ENCODE assay signal across 29 cellular contexts in genomic region chr2:13390676-13391075, GRCh38.
"Had no signal": no experiment of that assay in that cellular context is flagged by ENCODE, and none has a peak within 500 bp of the region (broad histone marks: within the 10 kb centered on the region; RNA-seq: fewer than 3 reads in every experiment).

No MANE protein-coding gene starts in this region.

- DNase-seq: activated B cell treated with CpG ODN at 0.5 μM for 24 hours; activated CD4-positive, alpha-beta memory T cell treated with anti-CD3 and anti-CD28 coated beads for 36 hours; activated CD4-positive, alpha-beta T cell treated with anti-CD3 and anti-CD28 coated beads for 4 hours; activated CD4-positive, alpha-beta T cell treated with anti-CD3 and anti-CD28 coated beads, Interleukin-2, amount 10 ng/mL, durations not matched to agents 24 days and 14 days; activated CD4-positive, alpha-beta T cell treated with anti-CD3 and anti-CD28 coated beads, Interleukin-2, amount 50 U/mL, for 1 hour; activated CD4-positive, alpha-beta T cell treated with anti-CD3 and anti-CD28 coated beads, Interleukin-2, amount 50 U/mL, for 4 hours; activated CD4-positive, CD25-positive, alpha-beta regulatory T cell treated with anti-CD3 and anti-CD28 coated beads, Interleukin-2, amount 50 U/mL, for 72 hours; activated CD8-positive, alpha-beta memory T cell treated with anti-CD3 and anti-CD28 coated beads, Interleukin-2, amount 50 U/mL, for 4 hours; activated CD8-positive, alpha-beta T cell treated with anti-CD3 and anti-CD28 coated beads for 36 hours; activated gamma-delta T cell; activated naive CD4-positive, alpha-beta T cell treated with anti-CD3 and anti-CD28 coated beads, Interleukin-2, amount 10 ng/mL, durations not matched to agents 7 days and 5 days; activated naive CD4-positive, alpha-beta T cell treated with Interleukin-2 at 50 U/mL for 16 hours; activated naive CD8-positive, alpha-beta T cell treated with anti-CD3 and anti-CD28 coated beads, Interleukin-2, amount 10 ng/mL, durations not matched to agents 7 days and 5 days; activated naive CD8-positive, alpha-beta T cell treated with anti-CD3 and anti-CD28 coated beads, Interleukin-2, amount 50 U/mL, for 24 hours; activated T-cell treated with anti-CD3 and anti-CD28 coated beads for 4 hours; activated T-cell treated with anti-CD3 and anti-CD28 coated beads, Interleukin-2, amount 50 U/mL, for 1 hour; activated T-cell treated with anti-CD3 and anti-CD28 coated beads, Interleukin-2, amount 50 U/mL, for 4 hours; activated T-cell treated with anti-CD3 and anti-CD28 coated beads, Interleukin-2, amount 50 U/mL, for 72 hours; amygdala; anterior cingulate cortex; caudate nucleus; T-helper 1 cell; T-helper 2 cell; T-helper 9 cell had no signal

- FAIRE-seq: TTC549 had no signal

- H3K9me3 ChIP-seq: ascending aorta had no signal

- H3K4me1 ChIP-seq: ascending aorta had no signal

- H3K27me3 ChIP-seq: ascending aorta, cardiac muscle cell had no signal

- H3K4me3 ChIP-seq: ascending aorta, cardiac muscle cell had no signal

- ATAC-seq: activated CD8-positive, alpha-beta T cell treated with anti-CD3 and anti-CD28 coated beads for 36 hours; activated naive CD8-positive, alpha-beta T cell treated with anti-CD3 and anti-CD28 coated beads, Interleukin-2, amount 50 U/mL, for 24 hours; activated T-cell treated with anti-CD3 and anti-CD28 coated beads, Interleukin-2, amount 50 U/mL, for 4 hours; activated T-cell treated with anti-CD3 and anti-CD28 coated beads, Interleukin-2, amount 50 U/mL, for 72 hours; activated T-helper 17 cell treated with anti-CD3 and anti-CD28 coated beads, Interleukin-2, amount 50 U/mL, for 72 hours had no signal

- H3K36me3 ChIP-seq: ascending aorta, cardiac muscle cell had no signal

- H3K27ac ChIP-seq: ascending aorta, cardiac muscle cell, VCaP had no signal
